ENCODE assay signal across 1 cellular context in the genomic region with DNA sequence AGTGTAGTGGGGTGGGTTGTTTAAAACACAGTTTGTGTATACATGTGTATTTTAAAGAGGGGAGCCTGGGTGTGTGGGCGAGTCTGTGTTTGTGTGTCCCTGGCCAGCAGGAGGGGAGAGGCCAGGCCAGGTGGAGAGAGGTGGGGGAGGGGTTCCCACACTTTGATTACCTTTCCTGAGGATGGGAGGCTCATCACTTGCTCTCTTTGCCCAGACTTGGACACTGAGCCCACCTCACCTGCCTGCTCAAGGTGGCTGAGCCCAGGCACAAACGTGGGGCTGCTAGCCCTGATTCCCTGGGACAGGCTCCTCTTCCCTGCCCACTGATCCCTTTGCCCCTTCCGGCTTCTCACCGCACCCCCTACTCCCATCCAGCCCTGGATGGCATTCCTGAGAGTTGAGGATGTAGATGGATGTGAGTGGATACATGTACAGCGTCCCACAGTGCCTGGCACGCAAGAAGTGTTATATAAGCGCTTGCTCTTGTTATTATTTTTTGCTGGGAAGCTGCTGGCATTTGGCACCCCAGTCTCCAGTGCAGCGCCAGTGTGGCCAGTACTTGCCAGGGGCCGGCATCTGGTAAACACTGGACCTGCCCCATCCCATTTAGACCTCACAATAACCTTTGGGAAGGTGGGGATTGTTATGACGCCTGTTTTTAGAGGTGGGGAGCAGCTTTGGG.
A peak's percentile ranks its signal among the peaks of the same experiment; 100 is the strongest.
TF ChIP-seq lines count a peak whose summit lies in the region.

No MANE protein-coding gene starts in this region.

TF ChIP-seq in HepG2, 621 proteins besides CTCF, POLR2A, EP300 and RAD21 (continued from another document and continues in another):
- TF ChIP-seq ZNF143 (CRISPR knock-in tag; IDR thresholded peaks at IDR 0.05) (peak; percentile 18; the same call in 1 of the 2 replicates), HOXA5 (CRISPR knock-in tag; IDR thresholded peaks at IDR 0.05) (peak; percentile 45; the same call in 1 of the 2 replicates), ZNF3 (CRISPR knock-in tag; IDR thresholded peaks at IDR 0.05) (0 out of 2 replicates have a peak, but pooled peaks have one; percentile 43), ZNF12 (CRISPR knock-in tag; IDR thresholded peaks at IDR 0.05) (0 out of 2 replicates have a peak, but pooled peaks have one; percentile 17), EEA1 (CRISPR knock-in tag; IDR thresholded peaks at IDR 0.05; ENCODE audit: borderline replicate concordance) (no peak), ZNF253 (CRISPR knock-in tag; IDR thresholded peaks at IDR 0.05; ENCODE audit: borderline replicate concordance) (0 out of 2 replicates have a peak, but pooled peaks have one; percentile 18), ZBTB20 (CRISPR knock-in tag; IDR thresholded peaks at IDR 0.05; ENCODE audit: borderline replicate concordance, low read depth) (no peak), SMAD1 (CRISPR knock-in tag; IDR thresholded peaks at IDR 0.05; ENCODE audit: borderline replicate concordance, low read depth) (peak; percentile 15), RBM22 (optimal IDR thresholded peaks at IDR 0.05; ENCODE audit: low read length) (peak; percentile 43), SALL2 (CRISPR knock-in tag; IDR thresholded peaks at IDR 0.05) (peak; percentile 64; the same call in 1 of the 2 replicates), POGK (CRISPR knock-in tag; conservative IDR thresholded peaks at IDR 0.05) (peak; percentile 43; the same call in 1 of the 2 replicates), UBTF (CRISPR knock-in tag; IDR thresholded peaks at IDR 0.05) (peak; percentile 32; the same call in 1 of the 2 replicates), ZNF816 (CRISPR knock-in tag; IDR thresholded peaks at IDR 0.05; ENCODE audit: borderline replicate concordance) (0 out of 2 replicates have a peak, but pooled peaks have one; percentile 3), FOXJ3 (CRISPR knock-in tag; IDR thresholded peaks at IDR 0.05; ENCODE audit: borderline replicate concordance) (no peak), ZNF703 (CRISPR knock-in tag; IDR thresholded peaks at IDR 0.05; ENCODE audit: borderline replicate concordance) (peak; percentile 70; the same call in 1 of the 2 replicates), MEIS2 (CRISPR knock-in tag; IDR thresholded peaks at IDR 0.05) (peak; percentile 44; the same call in 1 of the 2 replicates), ZNF784 (CRISPR knock-in tag; IDR thresholded peaks at IDR 0.05; ENCODE audit: borderline replicate concordance) (peak; percentile 60; the same call in 1 of the 2 replicates), MBD4 (IDR thresholded peaks at IDR 0.05; ENCODE audit: borderline replicate concordance, low read length) (no peak), KLF16 (CRISPR knock-in tag; IDR thresholded peaks at IDR 0.05) (peak in 1 of 2 experiments; percentile 34; a peak in 1 of 4 replicates), ZNF430 (CRISPR knock-in tag; IDR thresholded peaks at IDR 0.05) (0 out of 2 replicates have a peak, but pooled peaks have one; percentile 60), ZC3H13 (CRISPR knock-in tag; IDR thresholded peaks at IDR 0.05) (peak; percentile 68), PBX2 (CRISPR knock-in tag; IDR thresholded peaks at IDR 0.05) (no peak), ZBTB26 (CRISPR knock-in tag; IDR thresholded peaks at IDR 0.05; ENCODE audit: borderline replicate concordance) (peak; percentile 55), BCL6 (CRISPR knock-in tag; IDR thresholded peaks at IDR 0.05) (0 out of 2 replicates have a peak, but pooled peaks have one; percentile 7), KDM2A (CRISPR knock-in tag; IDR thresholded peaks at IDR 0.05; ENCODE audit: borderline replicate concordance, low read depth) (0 out of 2 replicates have a peak, but pooled peaks have one; percentile 12)
- TF ChIP-seq, protein P1, sequence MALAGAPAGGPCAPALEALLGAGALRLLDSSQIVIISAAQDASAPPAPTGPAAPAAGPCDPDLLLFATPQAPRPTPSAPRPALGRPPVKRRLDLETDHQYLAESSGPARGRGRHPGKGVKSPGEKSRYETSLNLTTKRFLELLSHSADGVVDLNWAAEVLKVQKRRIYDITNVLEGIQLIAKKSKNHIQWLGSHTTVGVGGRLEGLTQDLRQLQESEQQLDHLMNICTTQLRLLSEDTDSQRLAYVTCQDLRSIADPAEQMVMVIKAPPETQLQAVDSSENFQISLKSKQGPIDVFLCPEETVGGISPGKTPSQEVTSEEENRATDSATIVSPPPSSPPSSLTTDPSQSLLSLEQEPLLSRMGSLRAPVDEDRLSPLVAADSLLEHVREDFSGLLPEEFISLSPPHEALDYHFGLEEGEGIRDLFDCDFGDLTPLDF (CRISPR knock-in tag; IDR thresholded peaks at IDR 0.05): no peak
- TF ChIP-seq, protein P2, sequence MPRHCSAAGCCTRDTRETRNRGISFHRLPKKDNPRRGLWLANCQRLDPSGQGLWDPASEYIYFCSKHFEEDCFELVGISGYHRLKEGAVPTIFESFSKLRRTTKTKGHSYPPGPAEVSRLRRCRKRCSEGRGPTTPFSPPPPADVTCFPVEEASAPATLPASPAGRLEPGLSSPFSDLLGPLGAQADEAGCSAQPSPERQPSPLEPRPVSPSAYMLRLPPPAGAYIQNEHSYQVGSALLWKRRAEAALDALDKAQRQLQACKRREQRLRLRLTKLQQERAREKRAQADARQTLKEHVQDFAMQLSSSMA (CRISPR knock-in tag; IDR thresholded peaks at IDR 0.05): peak; percentile 41; the same call in 1 of the 2 replicates
- TF ChIP-seq, protein P3, sequence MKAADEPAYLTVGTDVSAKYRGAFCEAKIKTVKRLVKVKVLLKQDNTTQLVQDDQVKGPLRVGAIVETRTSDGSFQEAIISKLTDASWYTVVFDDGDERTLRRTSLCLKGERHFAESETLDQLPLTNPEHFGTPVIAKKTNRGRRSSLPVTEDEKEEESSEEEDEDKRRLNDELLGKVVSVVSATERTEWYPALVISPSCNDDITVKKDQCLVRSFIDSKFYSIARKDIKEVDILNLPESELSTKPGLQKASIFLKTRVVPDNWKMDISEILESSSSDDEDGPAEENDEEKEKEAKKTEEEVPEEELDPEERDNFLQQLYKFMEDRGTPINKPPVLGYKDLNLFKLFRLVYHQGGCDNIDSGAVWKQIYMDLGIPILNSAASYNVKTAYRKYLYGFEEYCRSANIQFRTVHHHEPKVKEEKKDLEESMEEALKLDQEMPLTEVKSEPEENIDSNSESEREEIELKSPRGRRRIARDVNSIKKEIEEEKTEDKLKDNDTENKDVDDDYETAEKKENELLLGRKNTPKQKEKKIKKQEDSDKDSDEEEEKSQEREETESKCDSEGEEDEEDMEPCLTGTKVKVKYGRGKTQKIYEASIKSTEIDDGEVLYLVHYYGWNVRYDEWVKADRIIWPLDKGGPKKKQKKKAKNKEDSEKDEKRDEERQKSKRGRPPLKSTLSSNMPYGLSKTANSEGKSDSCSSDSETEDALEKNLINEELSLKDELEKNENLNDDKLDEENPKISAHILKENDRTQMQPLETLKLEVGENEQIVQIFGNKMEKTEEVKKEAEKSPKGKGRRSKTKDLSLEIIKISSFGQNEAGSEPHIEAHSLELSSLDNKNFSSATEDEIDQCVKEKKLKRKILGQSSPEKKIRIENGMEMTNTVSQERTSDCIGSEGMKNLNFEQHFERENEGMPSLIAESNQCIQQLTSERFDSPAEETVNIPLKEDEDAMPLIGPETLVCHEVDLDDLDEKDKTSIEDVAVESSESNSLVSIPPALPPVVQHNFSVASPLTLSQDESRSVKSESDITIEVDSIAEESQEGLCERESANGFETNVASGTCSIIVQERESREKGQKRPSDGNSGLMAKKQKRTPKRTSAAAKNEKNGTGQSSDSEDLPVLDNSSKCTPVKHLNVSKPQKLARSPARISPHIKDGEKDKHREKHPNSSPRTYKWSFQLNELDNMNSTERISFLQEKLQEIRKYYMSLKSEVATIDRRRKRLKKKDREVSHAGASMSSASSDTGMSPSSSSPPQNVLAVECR (CRISPR knock-in tag; IDR thresholded peaks at IDR 0.05; ENCODE audit: borderline replicate concordance): peak; percentile 60; the same call in 1 of the 2 replicates
- TF ChIP-seq, protein P4, sequence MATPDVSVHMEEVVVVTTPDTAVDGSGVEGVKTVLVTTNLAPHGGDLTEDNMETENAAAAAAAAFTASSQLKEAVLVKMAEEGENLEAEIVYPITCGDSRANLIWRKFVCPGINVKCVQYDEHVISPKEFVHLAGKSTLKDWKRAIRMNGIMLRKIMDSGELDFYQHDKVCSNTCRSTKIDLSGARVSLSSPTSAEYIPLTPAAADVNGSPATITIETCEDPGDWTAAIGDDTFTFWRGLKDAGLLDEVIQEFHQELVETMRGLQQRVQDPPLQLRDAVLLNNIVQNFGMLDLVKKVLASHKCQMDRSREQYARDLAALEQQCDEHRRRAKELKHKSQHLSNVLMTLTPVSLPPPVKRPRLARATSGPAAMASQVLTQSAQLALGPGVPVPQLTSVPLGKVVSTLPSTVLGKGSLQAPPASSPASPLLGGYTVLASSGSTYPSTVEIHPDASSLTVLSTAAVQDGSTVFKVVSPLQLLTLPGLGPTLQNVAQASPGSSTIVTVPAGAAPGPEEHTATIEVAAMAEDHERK (CRISPR knock-in tag; IDR thresholded peaks at IDR 0.05; ENCODE audit: low read depth): no peak
- TF ChIP-seq, protein P5, sequence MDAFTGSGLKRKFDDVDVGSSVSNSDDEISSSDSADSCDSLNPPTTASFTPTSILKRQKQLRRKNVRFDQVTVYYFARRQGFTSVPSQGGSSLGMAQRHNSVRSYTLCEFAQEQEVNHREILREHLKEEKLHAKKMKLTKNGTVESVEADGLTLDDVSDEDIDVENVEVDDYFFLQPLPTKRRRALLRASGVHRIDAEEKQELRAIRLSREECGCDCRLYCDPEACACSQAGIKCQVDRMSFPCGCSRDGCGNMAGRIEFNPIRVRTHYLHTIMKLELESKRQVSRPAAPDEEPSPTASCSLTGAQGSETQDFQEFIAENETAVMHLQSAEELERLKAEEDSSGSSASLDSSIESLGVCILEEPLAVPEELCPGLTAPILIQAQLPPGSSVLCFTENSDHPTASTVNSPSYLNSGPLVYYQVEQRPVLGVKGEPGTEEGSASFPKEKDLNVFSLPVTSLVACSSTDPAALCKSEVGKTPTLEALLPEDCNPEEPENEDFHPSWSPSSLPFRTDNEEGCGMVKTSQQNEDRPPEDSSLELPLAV (CRISPR knock-in tag; conservative IDR thresholded peaks at IDR 0.05; ENCODE audit: low read depth): no peak
- TF ChIP-seq, protein P6, sequence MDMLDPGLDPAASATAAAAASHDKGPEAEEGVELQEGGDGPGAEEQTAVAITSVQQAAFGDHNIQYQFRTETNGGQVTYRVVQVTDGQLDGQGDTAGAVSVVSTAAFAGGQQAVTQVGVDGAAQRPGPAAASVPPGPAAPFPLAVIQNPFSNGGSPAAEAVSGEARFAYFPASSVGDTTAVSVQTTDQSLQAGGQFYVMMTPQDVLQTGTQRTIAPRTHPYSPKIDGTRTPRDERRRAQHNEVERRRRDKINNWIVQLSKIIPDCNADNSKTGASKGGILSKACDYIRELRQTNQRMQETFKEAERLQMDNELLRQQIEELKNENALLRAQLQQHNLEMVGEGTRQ (IDR thresholded peaks at IDR 0.05; ENCODE audit: low read depth, low read length): no peak
- TF ChIP-seq, protein P6 (CRISPR knock-in tag; IDR thresholded peaks at IDR 0.05; ENCODE audit: borderline replicate concordance): 0 out of 2 replicates have a peak, but pooled peaks have one; percentile 38
